Comparison of ENCODE assay signal across 15 cellular contexts in the genomic region with DNA sequence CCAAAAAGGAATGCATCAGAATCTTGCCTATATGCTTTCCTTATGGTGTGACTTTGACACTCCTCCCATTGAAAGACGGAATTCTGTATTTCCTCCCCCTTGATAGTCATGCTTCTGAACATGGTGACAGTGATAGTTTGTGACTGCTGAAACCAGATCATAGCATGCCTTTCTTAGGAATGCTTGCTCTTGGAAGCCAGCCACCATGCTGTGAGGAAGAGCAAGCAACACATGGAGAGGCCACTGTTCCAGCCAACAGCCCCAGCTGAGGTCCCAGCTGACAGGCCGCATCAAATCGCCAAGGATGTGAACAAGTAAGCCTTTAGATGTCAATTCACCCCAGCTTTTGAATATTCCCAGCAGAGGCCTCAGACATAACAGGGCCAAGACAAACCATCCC.
DNase-seq lines count a peak whose midpoint lies in the region; ATAC-seq and TF ChIP-seq lines count a peak whose summit lies in the region.
"Had no signal": no experiment of that assay in that cellular context is flagged by ENCODE, and none has a peak within 500 bp of the region (broad histone marks: within the 10 kb centered on the region; RNA-seq: fewer than 3 reads in every experiment).

No MANE protein-coding gene starts in this region.

- DNase-seq in AG09319 (ENCODE audit: extremely low read depth, low read depth), result peak; percentile 38
- DNase-seq in LHCN-M2 (ENCODE audit: low read depth), result peak; percentile 63
- DNase-seq in chondrocyte (ENCODE audit: low spot score), result no peak
- no peak for DNase-seq in midbrain (lab: John Stamatoyannopoulos, UW)
- DNase-seq in thyroid gland, result no peak
- DNase-seq in stimulated activated naive CD4-positive, alpha-beta T cell treated with Interleukin-2 at 50 U/mL for 16 hours (lab: John Stamatoyannopoulos, UW), result no peak
- DNase-seq: activated naive CD8-positive, alpha-beta T cell treated with anti-CD3 and anti-CD28 coated beads for 36 hours; activated T-cell treated with anti-CD3 and anti-CD28 coated beads, Interleukin-2, amount 50 U/mL, for 24 hours; cerebellar nuclear complex; NCI-H146; OCI-M1; stomach had no signal

- no peaks in the 10 kb centered on the region for H3K27me3 ChIP-seq in thyroid gland
- H3K27me3 ChIP-seq: stomach had no signal

- H3K9me3 ChIP-seq in mesodermal cell (ENCODE audit: control insufficient read depth, low read length) (peaks cover 3% of the 10 kb centered on the region), thyroid gland (no peaks in the 10 kb centered on the region)
- H3K9me3 ChIP-seq: stomach had no signal

- no peak for TF ChIP-seq CTCF in AG09319 (IDR thresholded peaks at IDR 0.05; ENCODE audit: low read depth, low read length)
- no peak for TF ChIP-seq CTCF in chondrocyte (IDR thresholded peaks at IDR 0.05)
- TF ChIP-seq CTCF in thyroid gland (IDR thresholded peaks at IDR 0.05), result no peak

- no peak overlapping the region for H3K4me3 ChIP-seq in mesodermal cell (ENCODE audit: extremely low read depth, insufficient read depth, low read length, poor library complexity, severe bottlenecking)
- no peak overlapping the region for H3K4me3 ChIP-seq in thyroid gland (replicated peaks in 1 of 3)
- H3K4me3 ChIP-seq: SK-N-MC, stomach had no signal

- ATAC-seq in HG03378 (IDR thresholded peaks at IDR 0.05; ENCODE audit: unreplicated experiment), result no peak

- no peak for TF ChIP-seq POLR2A in thyroid gland (IDR thresholded peaks at IDR 0.05)

- H3K36me3 Mint-ChIP-seq in chondrocyte (ENCODE audit: low read depth), result no peaks in the 10 kb centered on the region
- H3K36me3 Mint-ChIP-seq: activated naive CD8-positive, alpha-beta T cell treated with anti-CD3 and anti-CD28 coated beads for 36 hours had no signal

- H3K4me1 ChIP-seq in mesodermal cell (ENCODE audit: control insufficient read depth, insufficient read depth, low read length, poor library complexity, severe bottlenecking) (peaks cover 60% of the 10 kb centered on the region), thyroid gland (no peaks in the 10 kb centered on the region)
- H3K4me1 ChIP-seq: stomach had no signal

- peaks cover 72% of the 10 kb centered on the region for H3K4me1 Mint-ChIP-seq in chondrocyte (ENCODE audit: low read depth)
- H3K4me1 Mint-ChIP-seq: activated naive CD8-positive, alpha-beta T cell treated with anti-CD3 and anti-CD28 coated beads for 36 hours had no signal

- peak overlapping the region; percentile 6 for H3K27ac ChIP-seq in mesodermal cell (ENCODE audit: low read depth, low read length, severe bottlenecking)
- H3K27ac ChIP-seq in thyroid gland, result no peak overlapping the region
- H3K27ac ChIP-seq: SK-N-MC, stomach had no signal

- no peak overlapping the region for H3K4me3 Mint-ChIP-seq in chondrocyte (ENCODE audit: unreplicated experiment)
- H3K4me3 Mint-ChIP-seq: activated naive CD8-positive, alpha-beta T cell treated with anti-CD3 and anti-CD28 coated beads for 36 hours; activated T-cell treated with anti-CD3 and anti-CD28 coated beads, Interleukin-2, amount 50 U/mL, for 24 hours had no signal

- H3K9me3 Mint-ChIP-seq in chondrocyte (ENCODE audit: low read depth), result peaks cover 6% of the 10 kb centered on the region
- H3K9me3 Mint-ChIP-seq: activated naive CD8-positive, alpha-beta T cell treated with anti-CD3 and anti-CD28 coated beads for 36 hours; activated T-cell treated with anti-CD3 and anti-CD28 coated beads, Interleukin-2, amount 50 U/mL, for 24 hours had no signal

- 83 to 100% methylated on average over 1 to 3 of the region's 3 CpGs for WGBS in mesodermal cell (ENCODE audit: insufficient coverage in 2 of 2), 2 experiments
- 86 to 90% methylated on average over 3 of the region's 3 CpGs for whole genome bisulfite sequencing in thyroid gland, 2 donors

- no peaks in the 10 kb centered on the region for H3K27me3 Mint-ChIP-seq in chondrocyte (ENCODE audit: low read depth)
- H3K27me3 Mint-ChIP-seq: activated naive CD8-positive, alpha-beta T cell treated with anti-CD3 and anti-CD28 coated beads for 36 hours had no signal

- H3K27ac Mint-ChIP-seq in chondrocyte (ENCODE audit: unreplicated experiment), result peak overlapping the region; percentile 64
- H3K27ac Mint-ChIP-seq: activated naive CD8-positive, alpha-beta T cell treated with anti-CD3 and anti-CD28 coated beads for 36 hours; activated T-cell treated with anti-CD3 and anti-CD28 coated beads, Interleukin-2, amount 50 U/mL, for 24 hours had no signal

- H3K36me3 ChIP-seq in mesodermal cell (ENCODE audit: control insufficient read depth, insufficient read depth, low read length), result peaks cover 51% of the 10 kb centered on the region
- no peaks in the 10 kb centered on the region for H3K36me3 ChIP-seq in thyroid gland
- H3K36me3 ChIP-seq: stomach had no signal

- intact Hi-C loops in thyroid gland (cut with DNase I), result no loop called here

Comparison
In these comparisons a context has a peak if more than half of its experiments do, and no peak if none do; other contexts are left out.
1. DNase-seq: peak in AG09319 (single experiment) and LHCN-M2 (single experiment); none in chondrocyte (single experiment), midbrain (single experiment), thyroid gland (0 of 2) and stimulated activated naive CD4-positive, alpha-beta T cell treated with Interleukin-2 at 50 U/mL for 16 hours (single experiment).